In the genomic region with DNA sequence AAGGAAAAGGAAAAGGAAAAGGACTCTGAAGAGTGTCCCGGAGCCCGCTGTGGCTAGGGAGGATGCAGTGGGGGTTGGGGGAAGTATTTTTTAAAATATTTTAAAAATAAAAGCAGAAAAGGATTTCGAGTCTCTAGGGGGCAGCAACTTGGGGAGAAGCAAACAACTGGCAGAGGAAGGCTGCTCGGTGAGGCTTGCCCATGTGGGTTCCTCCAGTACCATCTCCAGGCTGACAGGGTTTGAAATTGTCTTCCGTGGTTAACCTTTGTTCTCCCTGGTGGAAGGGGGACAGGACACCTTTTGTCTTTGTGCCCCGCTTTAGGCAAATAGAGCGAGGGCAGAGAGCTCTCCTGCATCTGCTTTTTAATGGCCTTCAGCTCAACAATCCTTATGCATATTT, we compare ENCODE assay signal across 2 cellular contexts.
TF ChIP-seq lines count a peak whose summit lies in the region.

No MANE protein-coding gene starts in this region.

TF ChIP-seq in A549, 52 proteins besides CTCF, POLR2A, EP300 and RAD21 (continued from another document):
- 0 out of 3 replicates have a peak, but pooled peaks have one; percentile 6 for TF ChIP-seq SMC3 (IDR thresholded peaks at IDR 0.05)
- TF ChIP-seq, protein P1, sequence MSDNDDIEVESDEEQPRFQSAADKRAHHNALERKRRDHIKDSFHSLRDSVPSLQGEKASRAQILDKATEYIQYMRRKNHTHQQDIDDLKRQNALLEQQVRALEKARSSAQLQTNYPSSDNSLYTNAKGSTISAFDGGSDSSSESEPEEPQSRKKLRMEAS (IDR thresholded peaks at IDR 0.05) = no peak

TF ChIP-seq in WTC11, 78 proteins besides CTCF, POLR2A, EP300 and RAD21 (continued from another document):
- no peak for TF ChIP-seq HMGXB4 (CRISPR knock-in tag; IDR thresholded peaks at IDR 0.05)
- TF ChIP-seq GRHL2 (CRISPR knock-in tag; IDR thresholded peaks at IDR 0.05; ENCODE audit: insufficient replicate concordance, severe bottlenecking) = no peak
- TF ChIP-seq NR2C2 (CRISPR knock-in tag; IDR thresholded peaks at IDR 0.05) = no peak
- TF ChIP-seq OVOL2 (CRISPR knock-in tag; IDR thresholded peaks at IDR 0.05; ENCODE audit: borderline replicate concordance) = no peak
- TF ChIP-seq ZNF317 (CRISPR knock-in tag; IDR thresholded peaks at IDR 0.05; ENCODE audit: borderline replicate concordance, low read depth) = no peak
- no peak for TF ChIP-seq ZBTB21 (CRISPR knock-in tag; IDR thresholded peaks at IDR 0.05; ENCODE audit: borderline replicate concordance)
- TF ChIP-seq NFYB (CRISPR knock-in tag; conservative IDR thresholded peaks at IDR 0.05; ENCODE audit: low read depth) = no peak
- TF ChIP-seq FOXJ3 (CRISPR knock-in tag; IDR thresholded peaks at IDR 0.05; ENCODE audit: borderline replicate concordance) = no peak
- no peak for TF ChIP-seq SOX15 (CRISPR knock-in tag; IDR thresholded peaks at IDR 0.05)
- TF ChIP-seq, protein P2, sequence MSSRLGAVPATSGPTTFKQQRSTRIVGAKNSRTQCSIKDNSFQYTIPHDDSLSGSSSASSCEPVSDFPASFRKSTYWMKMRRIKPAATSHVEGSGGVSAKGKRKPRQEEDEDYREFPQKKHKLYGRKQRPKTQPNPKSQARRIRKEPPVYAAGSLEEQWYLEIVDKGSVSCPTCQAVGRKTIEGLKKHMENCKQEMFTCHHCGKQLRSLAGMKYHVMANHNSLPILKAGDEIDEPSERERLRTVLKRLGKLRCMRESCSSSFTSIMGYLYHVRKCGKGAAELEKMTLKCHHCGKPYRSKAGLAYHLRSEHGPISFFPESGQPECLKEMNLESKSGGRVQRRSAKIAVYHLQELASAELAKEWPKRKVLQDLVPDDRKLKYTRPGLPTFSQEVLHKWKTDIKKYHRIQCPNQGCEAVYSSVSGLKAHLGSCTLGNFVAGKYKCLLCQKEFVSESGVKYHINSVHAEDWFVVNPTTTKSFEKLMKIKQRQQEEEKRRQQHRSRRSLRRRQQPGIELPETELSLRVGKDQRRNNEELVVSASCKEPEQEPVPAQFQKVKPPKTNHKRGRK (CRISPR knock-in tag; IDR thresholded peaks at IDR 0.05; ENCODE audit: borderline replicate concordance) = no peak
- TF ChIP-seq TEAD1 (CRISPR knock-in tag; IDR thresholded peaks at IDR 0.05) = no peak
TF ChIP-seq in WTC11: peak in this region for 0.
